Comparison of ENCODE assay signal across 1 cellular context in genomic region chr1:150258275-150258666, GRCh38.
TF ChIP-seq lines count a peak whose summit lies in the region.

No MANE protein-coding gene starts in this region.

TF ChIP-seq in WTC11, 78 proteins besides CTCF, POLR2A, EP300 and RAD21:
- TF ChIP-seq, protein P1, sequence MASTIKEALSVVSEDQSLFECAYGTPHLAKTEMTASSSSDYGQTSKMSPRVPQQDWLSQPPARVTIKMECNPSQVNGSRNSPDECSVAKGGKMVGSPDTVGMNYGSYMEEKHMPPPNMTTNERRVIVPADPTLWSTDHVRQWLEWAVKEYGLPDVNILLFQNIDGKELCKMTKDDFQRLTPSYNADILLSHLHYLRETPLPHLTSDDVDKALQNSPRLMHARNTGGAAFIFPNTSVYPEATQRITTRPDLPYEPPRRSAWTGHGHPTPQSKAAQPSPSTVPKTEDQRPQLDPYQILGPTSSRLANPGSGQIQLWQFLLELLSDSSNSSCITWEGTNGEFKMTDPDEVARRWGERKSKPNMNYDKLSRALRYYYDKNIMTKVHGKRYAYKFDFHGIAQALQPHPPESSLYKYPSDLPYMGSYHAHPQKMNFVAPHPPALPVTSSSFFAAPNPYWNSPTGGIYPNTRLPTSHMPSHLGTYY (CRISPR knock-in tag; IDR thresholded peaks at IDR 0.05): no peak
- TF ChIP-seq JAZF1 (CRISPR knock-in tag; IDR thresholded peaks at IDR 0.05): no peak
- TF ChIP-seq, protein P2, sequence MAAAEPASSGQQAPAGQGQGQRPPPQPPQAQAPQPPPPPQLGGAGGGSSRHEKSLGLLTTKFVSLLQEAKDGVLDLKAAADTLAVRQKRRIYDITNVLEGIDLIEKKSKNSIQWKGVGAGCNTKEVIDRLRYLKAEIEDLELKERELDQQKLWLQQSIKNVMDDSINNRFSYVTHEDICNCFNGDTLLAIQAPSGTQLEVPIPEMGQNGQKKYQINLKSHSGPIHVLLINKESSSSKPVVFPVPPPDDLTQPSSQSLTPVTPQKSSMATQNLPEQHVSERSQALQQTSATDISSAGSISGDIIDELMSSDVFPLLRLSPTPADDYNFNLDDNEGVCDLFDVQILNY (CRISPR knock-in tag; IDR thresholded peaks at IDR 0.05): no peak
- TF ChIP-seq NFE2L1 (CRISPR knock-in tag; IDR thresholded peaks at IDR 0.05): no peak
- no peak for TF ChIP-seq NR1H2 (CRISPR knock-in tag; IDR thresholded peaks at IDR 0.05)
- no peak for TF ChIP-seq USF2 (CRISPR knock-in tag; IDR thresholded peaks at IDR 0.05)
- no peak for TF ChIP-seq ATF1 (CRISPR knock-in tag; IDR thresholded peaks at IDR 0.05)
- TF ChIP-seq GRHL2 (CRISPR knock-in tag; IDR thresholded peaks at IDR 0.05; ENCODE audit: insufficient replicate concordance, severe bottlenecking): no peak
- TF ChIP-seq TEAD1 (CRISPR knock-in tag; IDR thresholded peaks at IDR 0.05): no peak
- no peak for TF ChIP-seq GTF2I (CRISPR knock-in tag; conservative IDR thresholded peaks at IDR 0.05)
- TF ChIP-seq ZNF138 (CRISPR knock-in tag; conservative IDR thresholded peaks at IDR 0.05): no peak
